ENCODE assay signal across 21 cellular contexts in the genomic region with DNA sequence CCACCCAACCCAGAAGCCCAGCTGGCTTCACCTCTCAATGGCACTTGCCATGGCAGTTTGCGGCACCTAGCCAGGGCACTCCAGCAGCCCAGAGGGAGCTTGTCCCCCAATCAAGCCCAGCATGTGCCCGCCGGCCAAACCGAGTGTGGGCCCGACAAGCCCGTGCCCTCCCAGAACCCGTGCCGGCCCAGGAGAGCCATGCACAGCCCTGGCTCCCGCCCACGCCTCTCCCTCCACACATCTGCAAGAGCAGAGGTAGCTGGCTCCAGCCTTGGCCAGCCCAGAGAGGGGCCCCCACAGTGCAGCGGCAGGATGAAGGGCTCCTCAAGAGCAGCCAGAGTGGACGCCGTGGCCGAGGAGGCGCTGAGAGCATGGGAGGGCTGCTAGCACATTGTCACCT.
DNase-seq lines count a peak whose midpoint lies in the region; ATAC-seq and TF ChIP-seq lines count a peak whose summit lies in the region.
"Had no signal": no experiment of that assay in that cellular context is flagged by ENCODE, and none has a peak within 500 bp of the region (broad histone marks: within the 10 kb centered on the region; RNA-seq: fewer than 3 reads in every experiment).

No MANE protein-coding gene starts in this region.

- H3K27me3 ChIP-seq in neuronal stem cell (ENCODE audit: control insufficient read depth in 3 of 3, insufficient read depth in 3 of 3, low read depth in 1 of 3, low read length in 3 of 3) (no peaks in the 10 kb centered on the region), smooth muscle cell (ENCODE audit: low read depth) (no peaks in the 10 kb centered on the region)
- H3K27me3 ChIP-seq: BLaER1 had no signal

- no peaks in the 10 kb centered on the region for H3K27me3 Mint-ChIP-seq in chondrocyte (ENCODE audit: low read depth)
- H3K27me3 Mint-ChIP-seq: CD8-positive, alpha-beta memory T cell had no signal

- H2BK15ac ChIP-seq in neuronal stem cell (ENCODE audit: low read length), result no peak overlapping the region

- H3K36me3 ChIP-seq in neuronal stem cell (replicated peaks in 1 of 2; ENCODE audit: control insufficient read depth in 2 of 2, insufficient read depth in 2 of 2, low read length in 2 of 2), result no peaks in the 10 kb centered on the region
- H3K36me3 ChIP-seq in smooth muscle cell (ENCODE audit: low read depth), result no peaks in the 10 kb centered on the region
- H3K36me3 ChIP-seq: BLaER1 had no signal

- no peak overlapping the region for H3K27ac ChIP-seq in neuronal stem cell (replicated peaks; ENCODE audit: low read length)
- H3K27ac ChIP-seq in smooth muscle cell (ENCODE audit: low read depth), result no peak overlapping the region
- H3K27ac ChIP-seq: BLaER1 had no signal

- WGBS in neuronal stem cell (ENCODE audit: extremely low coverage in 2 of 2, insufficient read length in 2 of 2, insufficient replicate concordance in 1 of 2), 2 donors, result no CpG with 5 or more reads among the region's 15 CpGs
- WGBS in smooth muscle cell (ENCODE audit: low lambda C conversion rate), result 93% methylated on average over 15 of the region's 15 CpGs

- H3K9ac ChIP-seq in neuronal stem cell (ENCODE audit: low read depth, low read length, poor library complexity), result no peak overlapping the region
- no peak overlapping the region for H3K9ac ChIP-seq in smooth muscle cell (ENCODE audit: low read depth)
- H3K9ac ChIP-seq: BLaER1 had no signal

- H3K18ac ChIP-seq in neuronal stem cell (ENCODE audit: low read length), result peak overlapping the region; percentile 71

- no peaks in the 10 kb centered on the region for H3K79me1 ChIP-seq in neuronal stem cell (ENCODE audit: low read depth, low read length)

- H3K36me3 Mint-ChIP-seq in chondrocyte (ENCODE audit: low read depth), result no peaks in the 10 kb centered on the region
- H3K36me3 Mint-ChIP-seq: CD14-positive monocyte; CD8-positive, alpha-beta memory T cell had no signal

- H3K4ac ChIP-seq in neuronal stem cell (ENCODE audit: low read length), result no peak overlapping the region

- H2BK5ac ChIP-seq in neuronal stem cell (ENCODE audit: low read length), result no peak overlapping the region

- no peaks in the 10 kb centered on the region for H3K79me2 ChIP-seq in smooth muscle cell (ENCODE audit: low read depth)

- no peak for ATAC-seq in Right ventricle myocardium inferior
- ATAC-seq: GM12878, HCT116 had no signal

- no peak overlapping the region for H3K4me3 ChIP-seq in neuronal stem cell (ENCODE audit: low read length in 2 of 2)
- H3K4me3 ChIP-seq in smooth muscle cell, result no peak overlapping the region
- H3K4me3 ChIP-seq: BLaER1, GM12878 had no signal

- peaks cover 2% of the 10 kb centered on the region for H3K9me3 Mint-ChIP-seq in chondrocyte (ENCODE audit: low read depth)

- no peaks in the 10 kb centered on the region for H3K9me3 ChIP-seq in neuronal stem cell (replicated peaks in 1 of 2; ENCODE audit: control insufficient read depth in 2 of 2, insufficient read depth in 1 of 2, low read depth in 1 of 2, low read length in 2 of 2)
- no peaks in the 10 kb centered on the region for H3K9me3 ChIP-seq in smooth muscle cell (replicated peaks; ENCODE audit: low read depth)

- no peak overlapping the region for H3K4me3 Mint-ChIP-seq in chondrocyte (ENCODE audit: unreplicated experiment)
- H3K4me3 Mint-ChIP-seq: CD14-positive monocyte; CD8-positive, alpha-beta memory T cell; HFFc6 had no signal

- no peak overlapping the region for H4K91ac ChIP-seq in neuronal stem cell (ENCODE audit: low read depth, low read length, poor library complexity)

- H3K4me2 ChIP-seq in neuronal stem cell (ENCODE audit: insufficient read depth, low read length, poor library complexity, severe bottlenecking) (no peak overlapping the region), smooth muscle cell (no peak overlapping the region)
- H3K4me2 ChIP-seq: BLaER1 had no signal

- no peak overlapping the region for H2AFZ ChIP-seq in neuronal stem cell (ENCODE audit: low read length)
- H2AFZ ChIP-seq in smooth muscle cell (ENCODE audit: low read depth), result no peak overlapping the region

- no peak overlapping the region for H2BK120ac ChIP-seq in neuronal stem cell (ENCODE audit: low read depth, low read length)

- H4K20me1 ChIP-seq in smooth muscle cell (ENCODE audit: low read depth), result no peaks in the 10 kb centered on the region
- H4K20me1 ChIP-seq: BLaER1 had no signal

- TF ChIP-seq CTCF in chondrocyte (IDR thresholded peaks at IDR 0.05), result no peak
- no peak for TF ChIP-seq CTCF in smooth muscle cell (IDR thresholded peaks at IDR 0.05; ENCODE audit: borderline replicate concordance, insufficient read depth, poor library complexity, severe bottlenecking)

- H3K23ac ChIP-seq in neuronal stem cell (ENCODE audit: low read depth, low read length, poor library complexity), result no peak overlapping the region

- intact Hi-C loops in cardiac septum (cut with DNase I), result no loop called here
- intact Hi-C loops in Right ventricle myocardium inferior (cut with DNase I), result no loop called here

- H4K8ac ChIP-seq in neuronal stem cell (ENCODE audit: low read depth, low read length), result no peak overlapping the region

- no peaks in the 10 kb centered on the region for H3F3A ChIP-seq in smooth muscle cell (ENCODE audit: low read depth)

- H3K14ac ChIP-seq in neuronal stem cell (ENCODE audit: low read length), result no peak overlapping the region

- DNase-seq in cardiac septum (ENCODE audit: low spot score) (peak; percentile 43), Right ventricle myocardium inferior (ENCODE audit: missing footprints) (no peak), chondrocyte (ENCODE audit: low spot score) (peak; percentile 84), neuronal stem cell (ENCODE audit: low spot score) (no peak), NCI-H774 (lab: John Stamatoyannopoulos, UW) (no peak), smooth muscle cell (lab: John Stamatoyannopoulos, UW; ENCODE audit: unreplicated experiment) (no peak), retina (no peak)
- DNase-seq: 8988T, COR-L47, DMS 273 treated with DMSO at 0.1 percent for 48 hours, DMS53, DND-41, EL, GOT3, H7, HFFc6 had no signal

- no peak overlapping the region for H2AK5ac ChIP-seq in neuronal stem cell (ENCODE audit: low read depth, low read length)

- peaks cover 7% of the 10 kb centered on the region for H3K4me1 Mint-ChIP-seq in chondrocyte (ENCODE audit: low read depth)
- H3K4me1 Mint-ChIP-seq: CD14-positive monocyte; CD8-positive, alpha-beta memory T cell had no signal

- H3K4me1 ChIP-seq in neuronal stem cell (ENCODE audit: control insufficient read depth in 2 of 2, insufficient read depth in 1 of 2, low read depth in 1 of 2, low read length in 2 of 2), result no peaks in the 10 kb centered on the region
- no peaks in the 10 kb centered on the region for H3K4me1 ChIP-seq in smooth muscle cell (ENCODE audit: low read depth)
- H3K4me1 ChIP-seq: BLaER1 had no signal

- H2BK12ac ChIP-seq in neuronal stem cell (ENCODE audit: low read length), result no peak overlapping the region

- no peak overlapping the region for H3K27ac Mint-ChIP-seq in chondrocyte (ENCODE audit: unreplicated experiment)
- H3K27ac Mint-ChIP-seq: CD14-positive monocyte; CD8-positive, alpha-beta memory T cell; HFFc6 had no signal

Comparison
In these comparisons a context has a peak if more than half of its experiments do, and no peak if none do; other contexts are left out.
1. DNase-seq: peak in cardiac septum (single experiment) and chondrocyte (single experiment); none in Right ventricle myocardium inferior (single experiment), neuronal stem cell (single experiment), NCI-H774 (single experiment), smooth muscle cell (single experiment) and retina (single experiment).